In genomic region chr11:72041364-72042058, GRCh38 we compare ENCODE assay signal across 7 cellular contexts. TPM values are rescaled to one million over a fixed set of nuclear protein-coding genes. Genes with fewer than 3 reads are reported as not detected.
DNase-seq lines count a peak whose midpoint lies in the region; ATAC-seq and TF ChIP-seq lines count a peak whose summit lies in the region.

No MANE protein-coding gene starts in this region.

- TF ChIP-seq CTCF in GM13976 (IDR thresholded peaks at IDR 0.05; ENCODE audit: borderline replicate concordance, control extremely low read depth, extremely low read depth, insufficient read depth, missing control alignments) (no peak), activated B cell treated with CpG ODN at 0.5 μM for 24 hours (IDR thresholded peaks at IDR 0.05) (no peak)

- H3K27ac Mint-ChIP-seq in activated B cell treated with CpG ODN at 0.5 μM for 24 hours = no peak overlapping the region

- intact Hi-C loops in activated B cell treated with CpG ODN at 0.5 μM for 24 hours (cut with micrococcal nuclease) = loop anchor here (1.0 to 5.0 kb wide), 5 partner anchors 13 to 181 kb away; partner anchors contain the start of genes ANAPC15, INPPL1, LAMTOR1 and LRRC51

- POLR2A ChIA-PET in activated B cell treated with CpG ODN at 0.5 μM for 24 hours (lab: Charles Lee) = interaction anchor here (0.6 to 5.2 kb wide), 10 partner anchors 16 to 1052 kb away, joined by 3 to 34 read pairs (median 4); partner anchors contain the start of genes ANAPC15, IL18BP, RNF121 and XNDC1N

- H3K9me3 Mint-ChIP-seq in activated B cell treated with CpG ODN at 0.5 μM for 24 hours = no peaks in the 10 kb centered on the region

- in situ Hi-C loops in GM13976 (cut with MboI; ENCODE audit: low sequenced_read_pairs, unreplicated experiment) = no loop called here

- ATAC-seq in activated B cell treated with CpG ODN at 0.5 μM for 24 hours (ENCODE audit: low read depth) = peak; percentile 52
- ATAC-seq in HG03378 (IDR thresholded peaks at IDR 0.05; ENCODE audit: unreplicated experiment) = no peak

- CTCF ChIA-PET in activated B cell treated with CpG ODN at 0.5 μM for 24 hours (lab: Charles Lee) = interaction anchor here (4.0 kb wide), 1 partner anchor 16 kb away, joined by 37 read pairs; no protein-coding TSS in a partner anchor

- no peaks in the 10 kb centered on the region for H3K27me3 Mint-ChIP-seq in activated B cell treated with CpG ODN at 0.5 μM for 24 hours

- H3K4me3 Mint-ChIP-seq in activated B cell treated with CpG ODN at 0.5 μM for 24 hours = no peak overlapping the region

- DNase-seq in GM13976 (ENCODE audit: low spot score) (peak; percentile 45), NCI-H2107 (lab: John Stamatoyannopoulos, UW) (peak; percentile 39), activated B cell treated with CpG ODN at 0.5 μM for 24 hours (peak; percentile 43), dedifferentiated amniotic fluid mesenchymal stem cell (ENCODE audit: extremely low spot score) (peak; percentile 83), kidney tubule cell (ENCODE audit: low spot score) (peak; percentile 72)
- DNase-seq in stimulated activated CD4-positive, alpha-beta T cell treated with anti-CD3 and anti-CD28 coated beads, Interleukin-12 subunit alpha, Interleukin-12 subunit beta, amount 100 ng/mL, for 4 hours = peak; percentile 25

- H3K4me1 Mint-ChIP-seq in activated B cell treated with CpG ODN at 0.5 μM for 24 hours = no peaks in the 10 kb centered on the region

- peaks cover 3% of the 10 kb centered on the region for H3K36me3 Mint-ChIP-seq in activated B cell treated with CpG ODN at 0.5 μM for 24 hours (ENCODE audit: low read depth)

RNA-seq across cellular contexts. Expression of gene NUMA1, which starts 38.8 kb away (rescaled TPM):
- total RNA-seq in activated B cell treated with CpG ODN at 0.5 μM for 24 hours = 146 and 163 TPM in 2 replicates

RNA-seq across cellular contexts. Expression of gene LRRC51, which starts 39.1 kb away (rescaled TPM):
- total RNA-seq in activated B cell treated with CpG ODN at 0.5 μM for 24 hours = 4.1 and 4.5 TPM in 2 replicates

RNA-seq across cellular contexts. Expression of gene IL18BP, which starts 42.8 kb away (rescaled TPM):
- 26.8 and 27.5 TPM in 2 replicates for total RNA-seq in activated B cell treated with CpG ODN at 0.5 μM for 24 hours

Comparison
In these comparisons a context has a peak if more than half of its experiments do, and no peak if none do; other contexts are left out.
1. DNase-seq: peak in every context shown above with its lines; median percentile 83 in dedifferentiated amniotic fluid mesenchymal stem cell; 72 in kidney tubule cell; 45 in GM13976; 43 in activated B cell treated with CpG ODN at 0.5 μM for 24 hours; 39 in NCI-H2107; 25 in stimulated activated CD4-positive, alpha-beta T cell treated with anti-CD3 and anti-CD28 coated beads, Interleukin-12 subunit alpha, Interleukin-12 subunit beta, amount 100 ng/mL, for 4 hours.